1 cellular context compared by ENCODE assay signal in the genomic region with DNA sequence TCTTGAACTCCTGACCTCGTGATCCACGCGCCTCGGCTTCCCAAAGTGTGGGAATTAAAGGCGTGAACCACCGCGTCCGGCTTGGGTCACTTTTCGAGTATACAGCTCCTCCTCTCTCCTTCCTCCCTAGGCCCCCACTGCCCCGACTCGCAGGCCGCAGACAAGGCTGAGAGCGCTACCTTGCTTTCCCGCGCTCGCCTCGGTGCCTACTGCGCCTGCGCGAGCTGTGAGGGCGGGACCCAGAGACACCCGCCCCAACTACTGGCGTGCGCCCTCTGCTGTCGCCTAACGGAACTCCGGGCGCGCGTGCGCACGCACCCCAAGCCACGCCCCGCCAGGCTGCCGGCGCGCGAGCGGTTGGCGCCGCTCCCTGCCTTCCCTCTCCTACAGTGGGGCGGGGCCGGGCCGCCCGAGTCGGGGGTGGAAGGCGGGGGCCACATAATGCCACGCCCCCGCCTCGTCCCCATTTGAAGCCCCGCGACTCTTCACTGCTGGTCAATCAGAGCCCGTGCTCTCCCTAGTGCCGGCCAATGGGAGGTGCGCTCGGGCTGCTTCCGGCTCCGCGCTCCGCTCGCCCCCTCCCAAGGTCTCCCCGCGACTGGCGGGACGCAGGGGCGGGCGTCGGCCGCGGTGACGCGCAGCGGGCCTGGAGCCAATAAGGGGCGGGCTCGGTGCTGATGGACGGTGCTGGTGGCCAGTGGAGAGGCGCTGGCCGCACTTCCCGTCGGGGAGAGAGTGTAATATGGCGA.
TF ChIP-seq lines count a peak whose summit lies in the region.

A gene (plus strand): TSS at position 730 of the 749 bp plus-strand sequence. CDS start 13 bp downstream, at position 743.

TF ChIP-seq in HepG2, 621 proteins besides CTCF, POLR2A, EP300 and RAD21 (continued from another document and continues in another):
- TF ChIP-seq MTA1 (CRISPR knock-in tag; IDR thresholded peaks at IDR 0.05; ENCODE audit: borderline replicate concordance) (0 out of 2 replicates have a peak, but pooled peaks have one; percentile 22), ZNF230 (CRISPR knock-in tag; IDR thresholded peaks at IDR 0.05) (peak; percentile 78; the same call in 1 of the 2 replicates), KDM2A (CRISPR knock-in tag; IDR thresholded peaks at IDR 0.05; ENCODE audit: borderline replicate concordance, low read depth) (peak; percentile 41; the same call in 1 of the 2 replicates), ZNF607 (CRISPR knock-in tag; IDR thresholded peaks at IDR 0.05; ENCODE audit: borderline replicate concordance) (peak; percentile 74; the same call in 1 of the 2 replicates), RBM39 (IDR thresholded peaks at IDR 0.05; ENCODE audit: low read depth, low read length, poor library complexity, severe bottlenecking) (peak; percentile 68), SMC3 (IDR thresholded peaks at IDR 0.05; ENCODE audit: low read length) (no peak; the same call in 1 of the 2 replicates), ZNF382 (CRISPR knock-in tag; IDR thresholded peaks at IDR 0.05; ENCODE audit: borderline replicate concordance) (no peak), ZNF761 (CRISPR knock-in tag; conservative IDR thresholded peaks at IDR 0.05) (peak; percentile 72; the same call in 1 of the 2 replicates), ZNF883 (CRISPR knock-in tag; IDR thresholded peaks at IDR 0.05; ENCODE audit: not compliant biosample characterization) (no peak), ZNF724P (CRISPR knock-in tag; IDR thresholded peaks at IDR 0.05; ENCODE audit: borderline replicate concordance) (peak; percentile 79), NR3C1 (CRISPR knock-in tag; IDR thresholded peaks at IDR 0.05) (no peak), FOSL2 (CRISPR knock-in tag; IDR thresholded peaks at IDR 0.05) (no peak), ESRRA (CRISPR knock-in tag; IDR thresholded peaks at IDR 0.05; ENCODE audit: low read depth) (peak; percentile 51; the same call in 1 of the 2 replicates), SUZ12 (IDR thresholded peaks at IDR 0.05; ENCODE audit: low read depth, low read length) (no peak), ZNF383 (CRISPR knock-in tag; IDR thresholded peaks at IDR 0.05; ENCODE audit: borderline replicate concordance) (0 out of 2 replicates have a peak, but pooled peaks have one; percentile 73), ZNF263 (CRISPR knock-in tag; IDR thresholded peaks at IDR 0.05) (peak; percentile 88), ZNF296 (CRISPR knock-in tag; conservative IDR thresholded peaks at IDR 0.05) (no peak), MAFF (IDR thresholded peaks at IDR 0.05; ENCODE audit: low read depth, low read length) (no peak), PRMT3 (CRISPR knock-in tag; IDR thresholded peaks at IDR 0.05; ENCODE audit: borderline replicate concordance, low read depth) (no peak), ZNF629 (CRISPR knock-in tag; conservative IDR thresholded peaks at IDR 0.05) (no peak; the same call in 1 of the 2 replicates), BRD4 (CRISPR knock-in tag; IDR thresholded peaks at IDR 0.05) (no peak), SNAI1 (CRISPR knock-in tag; IDR thresholded peaks at IDR 0.05; ENCODE audit: borderline replicate concordance) (no peak), ZNF598 (CRISPR knock-in tag; IDR thresholded peaks at IDR 0.05; ENCODE audit: borderline replicate concordance) (no peak), ZNF33A (CRISPR knock-in tag; IDR thresholded peaks at IDR 0.05; ENCODE audit: borderline replicate concordance) (no peak), NCOA1 (CRISPR knock-in tag; IDR thresholded peaks at IDR 0.05) (no peak), ZNF329 (CRISPR knock-in tag; IDR thresholded peaks at IDR 0.05; ENCODE audit: low read depth) (no peak), MIER3 (CRISPR knock-in tag; IDR thresholded peaks at IDR 0.05; ENCODE audit: borderline replicate concordance) (peak; percentile 56), RBAK (CRISPR knock-in tag; IDR thresholded peaks at IDR 0.05) (0 out of 2 replicates have a peak, but pooled peaks have one; percentile 29), ZSCAN25 (CRISPR knock-in tag; IDR thresholded peaks at IDR 0.05) (peak; percentile 16; the same call in 1 of the 2 replicates), SP4 (CRISPR knock-in tag; IDR thresholded peaks at IDR 0.05) (peak; percentile 96), ZFY (CRISPR knock-in tag; IDR thresholded peaks at IDR 0.05) (peak; percentile 83), ZNF207 (IDR thresholded peaks at IDR 0.05; ENCODE audit: borderline replicate concordance) (no peak), ZNF451 (CRISPR knock-in tag; IDR thresholded peaks at IDR 0.05) (peak; percentile 74; the same call in 1 of the 2 replicates), WIZ (CRISPR knock-in tag; IDR thresholded peaks at IDR 0.05) (no peak), ZNF501 (CRISPR knock-in tag; IDR thresholded peaks at IDR 0.05) (peak; percentile 92), ISX (CRISPR knock-in tag; conservative IDR thresholded peaks at IDR 0.05) (no peak), YEATS4 (CRISPR knock-in tag; IDR thresholded peaks at IDR 0.05; ENCODE audit: borderline replicate concordance) (peak; percentile 70; the same call in 1 of the 2 replicates), ZNF782 (CRISPR knock-in tag; IDR thresholded peaks at IDR 0.05; ENCODE audit: borderline replicate concordance) (0 out of 2 replicates have a peak, but pooled peaks have one; percentile 17), IRF2 (CRISPR knock-in tag; IDR thresholded peaks at IDR 0.05) (peak; percentile 67; the same call in 1 of the 2 replicates), RCOR2 (CRISPR knock-in tag; IDR thresholded peaks at IDR 0.05) (no peak), NKX3-1 (CRISPR knock-in tag; IDR thresholded peaks at IDR 0.05) (peak; percentile 58)
- TF ChIP-seq, protein P1, sequence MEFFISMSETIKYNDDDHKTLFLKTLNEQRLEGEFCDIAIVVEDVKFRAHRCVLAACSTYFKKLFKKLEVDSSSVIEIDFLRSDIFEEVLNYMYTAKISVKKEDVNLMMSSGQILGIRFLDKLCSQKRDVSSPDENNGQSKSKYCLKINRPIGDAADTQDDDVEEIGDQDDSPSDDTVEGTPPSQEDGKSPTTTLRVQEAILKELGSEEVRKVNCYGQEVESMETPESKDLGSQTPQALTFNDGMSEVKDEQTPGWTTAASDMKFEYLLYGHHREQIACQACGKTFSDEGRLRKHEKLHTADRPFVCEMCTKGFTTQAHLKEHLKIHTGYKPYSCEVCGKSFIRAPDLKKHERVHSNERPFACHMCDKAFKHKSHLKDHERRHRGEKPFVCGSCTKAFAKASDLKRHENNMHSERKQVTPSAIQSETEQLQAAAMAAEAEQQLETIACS (CRISPR knock-in tag; IDR thresholded peaks at IDR 0.05): peak; percentile 88
- TF ChIP-seq, protein P2, sequence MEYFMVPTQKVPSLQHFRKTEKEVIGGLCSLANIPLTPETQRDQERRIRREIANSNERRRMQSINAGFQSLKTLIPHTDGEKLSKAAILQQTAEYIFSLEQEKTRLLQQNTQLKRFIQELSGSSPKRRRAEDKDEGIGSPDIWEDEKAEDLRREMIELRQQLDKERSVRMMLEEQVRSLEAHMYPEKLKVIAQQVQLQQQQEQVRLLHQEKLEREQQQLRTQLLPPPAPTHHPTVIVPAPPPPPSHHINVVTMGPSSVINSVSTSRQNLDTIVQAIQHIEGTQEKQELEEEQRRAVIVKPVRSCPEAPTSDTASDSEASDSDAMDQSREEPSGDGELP (IDR thresholded peaks at IDR 0.05; ENCODE audit: borderline replicate concordance, low read depth): peak; percentile 20; the same call in 1 of the 2 replicates
- TF ChIP-seq, protein P3, sequence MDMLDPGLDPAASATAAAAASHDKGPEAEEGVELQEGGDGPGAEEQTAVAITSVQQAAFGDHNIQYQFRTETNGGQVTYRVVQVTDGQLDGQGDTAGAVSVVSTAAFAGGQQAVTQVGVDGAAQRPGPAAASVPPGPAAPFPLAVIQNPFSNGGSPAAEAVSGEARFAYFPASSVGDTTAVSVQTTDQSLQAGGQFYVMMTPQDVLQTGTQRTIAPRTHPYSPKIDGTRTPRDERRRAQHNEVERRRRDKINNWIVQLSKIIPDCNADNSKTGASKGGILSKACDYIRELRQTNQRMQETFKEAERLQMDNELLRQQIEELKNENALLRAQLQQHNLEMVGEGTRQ (IDR thresholded peaks at IDR 0.05; ENCODE audit: low read depth, low read length): no peak
- TF ChIP-seq, protein P3 (CRISPR knock-in tag; IDR thresholded peaks at IDR 0.05; ENCODE audit: borderline replicate concordance): peak; percentile 53; the same call in 1 of the 2 replicates
- TF ChIP-seq, protein P4, sequence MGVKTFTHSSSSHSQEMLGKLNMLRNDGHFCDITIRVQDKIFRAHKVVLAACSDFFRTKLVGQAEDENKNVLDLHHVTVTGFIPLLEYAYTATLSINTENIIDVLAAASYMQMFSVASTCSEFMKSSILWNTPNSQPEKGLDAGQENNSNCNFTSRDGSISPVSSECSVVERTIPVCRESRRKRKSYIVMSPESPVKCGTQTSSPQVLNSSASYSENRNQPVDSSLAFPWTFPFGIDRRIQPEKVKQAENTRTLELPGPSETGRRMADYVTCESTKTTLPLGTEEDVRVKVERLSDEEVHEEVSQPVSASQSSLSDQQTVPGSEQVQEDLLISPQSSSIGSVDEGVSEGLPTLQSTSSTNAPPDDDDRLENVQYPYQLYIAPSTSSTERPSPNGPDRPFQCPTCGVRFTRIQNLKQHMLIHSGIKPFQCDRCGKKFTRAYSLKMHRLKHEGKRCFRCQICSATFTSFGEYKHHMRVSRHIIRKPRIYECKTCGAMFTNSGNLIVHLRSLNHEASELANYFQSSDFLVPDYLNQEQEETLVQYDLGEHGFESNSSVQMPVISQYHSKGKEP (CRISPR knock-in tag; IDR thresholded peaks at IDR 0.05): 0 out of 2 replicates have a peak, but pooled peaks have one; percentile 54
- TF ChIP-seq, protein P5, sequence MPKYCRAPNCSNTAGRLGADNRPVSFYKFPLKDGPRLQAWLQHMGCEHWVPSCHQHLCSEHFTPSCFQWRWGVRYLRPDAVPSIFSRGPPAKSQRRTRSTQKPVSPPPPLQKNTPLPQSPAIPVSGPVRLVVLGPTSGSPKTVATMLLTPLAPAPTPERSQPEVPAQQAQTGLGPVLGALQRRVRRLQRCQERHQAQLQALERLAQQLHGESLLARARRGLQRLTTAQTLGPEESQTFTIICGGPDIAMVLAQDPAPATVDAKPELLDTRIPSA (CRISPR knock-in tag; IDR thresholded peaks at IDR 0.05; ENCODE audit: borderline replicate concordance): peak; percentile 39; the same call in 1 of the 2 replicates
- TF ChIP-seq, protein P6, sequence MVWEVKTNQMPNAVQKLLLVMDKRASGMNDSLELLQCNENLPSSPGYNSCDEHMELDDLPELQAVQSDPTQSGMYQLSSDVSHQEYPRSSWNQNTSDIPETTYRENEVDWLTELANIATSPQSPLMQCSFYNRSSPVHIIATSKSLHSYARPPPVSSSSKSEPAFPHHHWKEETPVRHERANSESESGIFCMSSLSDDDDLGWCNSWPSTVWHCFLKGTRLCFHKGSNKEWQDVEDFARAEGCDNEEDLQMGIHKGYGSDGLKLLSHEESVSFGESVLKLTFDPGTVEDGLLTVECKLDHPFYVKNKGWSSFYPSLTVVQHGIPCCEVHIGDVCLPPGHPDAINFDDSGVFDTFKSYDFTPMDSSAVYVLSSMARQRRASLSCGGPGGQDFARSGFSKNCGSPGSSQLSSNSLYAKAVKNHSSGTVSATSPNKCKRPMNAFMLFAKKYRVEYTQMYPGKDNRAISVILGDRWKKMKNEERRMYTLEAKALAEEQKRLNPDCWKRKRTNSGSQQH (CRISPR knock-in tag; IDR thresholded peaks at IDR 0.05; ENCODE audit: low read depth): no peak; the same call in 1 of the 2 replicates
- TF ChIP-seq, protein P7, sequence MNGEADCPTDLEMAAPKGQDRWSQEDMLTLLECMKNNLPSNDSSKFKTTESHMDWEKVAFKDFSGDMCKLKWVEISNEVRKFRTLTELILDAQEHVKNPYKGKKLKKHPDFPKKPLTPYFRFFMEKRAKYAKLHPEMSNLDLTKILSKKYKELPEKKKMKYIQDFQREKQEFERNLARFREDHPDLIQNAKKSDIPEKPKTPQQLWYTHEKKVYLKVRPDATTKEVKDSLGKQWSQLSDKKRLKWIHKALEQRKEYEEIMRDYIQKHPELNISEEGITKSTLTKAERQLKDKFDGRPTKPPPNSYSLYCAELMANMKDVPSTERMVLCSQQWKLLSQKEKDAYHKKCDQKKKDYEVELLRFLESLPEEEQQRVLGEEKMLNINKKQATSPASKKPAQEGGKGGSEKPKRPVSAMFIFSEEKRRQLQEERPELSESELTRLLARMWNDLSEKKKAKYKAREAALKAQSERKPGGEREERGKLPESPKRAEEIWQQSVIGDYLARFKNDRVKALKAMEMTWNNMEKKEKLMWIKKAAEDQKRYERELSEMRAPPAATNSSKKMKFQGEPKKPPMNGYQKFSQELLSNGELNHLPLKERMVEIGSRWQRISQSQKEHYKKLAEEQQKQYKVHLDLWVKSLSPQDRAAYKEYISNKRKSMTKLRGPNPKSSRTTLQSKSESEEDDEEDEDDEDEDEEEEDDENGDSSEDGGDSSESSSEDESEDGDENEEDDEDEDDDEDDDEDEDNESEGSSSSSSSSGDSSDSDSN (CRISPR knock-in tag; IDR thresholded peaks at IDR 0.05): no peak; the same call in 1 of the 2 replicates
- TF ChIP-seq, protein P8, sequence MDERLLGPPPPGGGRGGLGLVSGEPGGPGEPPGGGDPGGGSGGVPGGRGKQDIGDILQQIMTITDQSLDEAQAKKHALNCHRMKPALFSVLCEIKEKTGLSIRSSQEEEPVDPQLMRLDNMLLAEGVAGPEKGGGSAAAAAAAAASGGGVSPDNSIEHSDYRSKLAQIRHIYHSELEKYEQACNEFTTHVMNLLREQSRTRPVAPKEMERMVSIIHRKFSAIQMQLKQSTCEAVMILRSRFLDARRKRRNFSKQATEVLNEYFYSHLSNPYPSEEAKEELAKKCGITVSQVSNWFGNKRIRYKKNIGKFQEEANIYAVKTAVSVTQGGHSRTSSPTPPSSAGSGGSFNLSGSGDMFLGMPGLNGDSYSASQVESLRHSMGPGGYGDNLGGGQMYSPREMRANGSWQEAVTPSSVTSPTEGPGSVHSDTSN (CRISPR knock-in tag; IDR thresholded peaks at IDR 0.05): peak; percentile 97
- TF ChIP-seq, protein P9, sequence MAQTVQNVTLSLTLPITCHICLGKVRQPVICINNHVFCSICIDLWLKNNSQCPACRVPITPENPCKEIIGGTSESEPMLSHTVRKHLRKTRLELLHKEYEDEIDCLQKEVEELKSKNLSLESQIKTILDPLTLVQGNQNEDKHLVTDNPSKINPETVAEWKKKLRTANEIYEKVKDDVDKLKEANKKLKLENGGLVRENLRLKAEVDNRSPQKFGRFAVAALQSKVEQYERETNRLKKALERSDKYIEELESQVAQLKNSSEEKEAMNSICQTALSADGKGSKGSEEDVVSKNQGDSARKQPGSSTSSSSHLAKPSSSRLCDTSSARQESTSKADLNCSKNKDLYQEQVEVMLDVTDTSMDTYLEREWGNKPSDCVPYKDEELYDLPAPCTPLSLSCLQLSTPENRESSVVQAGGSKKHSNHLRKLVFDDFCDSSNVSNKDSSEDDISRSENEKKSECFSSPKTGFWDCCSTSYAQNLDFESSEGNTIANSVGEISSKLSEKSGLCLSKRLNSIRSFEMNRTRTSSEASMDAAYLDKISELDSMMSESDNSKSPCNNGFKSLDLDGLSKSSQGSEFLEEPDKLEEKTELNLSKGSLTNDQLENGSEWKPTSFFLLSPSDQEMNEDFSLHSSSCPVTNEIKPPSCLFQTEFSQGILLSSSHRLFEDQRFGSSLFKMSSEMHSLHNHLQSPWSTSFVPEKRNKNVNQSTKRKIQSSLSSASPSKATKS (CRISPR knock-in tag; IDR thresholded peaks at IDR 0.05): no peak
